Comparison of ENCODE assay signal across 27 cellular contexts in genomic region chr12:119992129-119992705, GRCh38. TPM values are rescaled to one million over a fixed set of nuclear protein-coding genes. Genes with fewer than 3 reads are reported as not detected.
DNase-seq lines count a peak whose midpoint lies in the region; ATAC-seq and TF ChIP-seq lines count a peak whose summit lies in the region.
"Had no signal": no experiment of that assay in that cellular context is flagged by ENCODE, and none has a peak within 500 bp of the region (broad histone marks: within the 10 kb centered on the region; RNA-seq: fewer than 3 reads in every experiment).

No MANE protein-coding gene starts in this region.

- H3K4me1 Mint-ChIP-seq in activated naive CD4-positive, alpha-beta T cell treated with anti-CD3 and anti-CD28 coated beads for 36 hours (ENCODE audit: low read depth), result peaks cover 69% of the 10 kb centered on the region
- peaks cover 15% of the 10 kb centered on the region for H3K4me1 Mint-ChIP-seq in activated T-helper 17 cell treated with anti-CD3 and anti-CD28 coated beads, Interleukin-2, amount 50 U/mL, for 72 hours
- peaks cover 35% of the 10 kb centered on the region for H3K4me1 Mint-ChIP-seq in stimulated activated effector memory CD8-positive, alpha-beta T cell treated with anti-CD3 and anti-CD28 coated beads, Interleukin-12 subunit alpha, Interleukin-12 subunit beta, amount 100 ng/mL, for 72 hours

- TF ChIP-seq CTCF in DOHH2 (IDR thresholded peaks at IDR 0.05; ENCODE audit: low read depth, low read length, poor library complexity, severe bottlenecking) (no peak), lower leg skin (IDR thresholded peaks at IDR 0.05) (no peak)

- no peak overlapping the region for H3K27ac ChIP-seq in DOHH2 (ENCODE audit: low read depth, low read length)
- H3K27ac ChIP-seq: epithelial cell of prostate, PC-9, WERI-Rb-1 had no signal

- CTCF ChIA-PET in activated naive CD4-positive, alpha-beta T cell treated with anti-CD3 and anti-CD28 coated beads for 36 hours (lab: Charles Lee), result no interaction called here

- no peak for DNase-seq in activated naive CD4-positive, alpha-beta T cell treated with anti-CD3 and anti-CD28 coated beads for 36 hours
- DNase-seq in activated naive CD4-positive, alpha-beta T cell treated with Interleukin-2 at 50 U/mL for 16 hours, result no peak
- DNase-seq in stimulated activated effector memory CD8-positive, alpha-beta T cell treated with anti-CD3 and anti-CD28 coated beads, Interleukin-12 subunit alpha, Interleukin-12 subunit beta, amount 100 ng/mL, for 72 hours (ENCODE audit: low spot score in 2 of 2), result no peak
- DNase-seq in lower leg skin (ENCODE audit: low spot score in 2 of 2), result no peak
- DNase-seq: activated CD4-positive, alpha-beta T cell treated with anti-CD3 and anti-CD28 coated beads, Interleukin-2, amount 10 ng/mL, durations not matched to agents 7 days and 5 days; activated naive CD8-positive, alpha-beta T cell treated with anti-CD3 and anti-CD28 coated beads, Interleukin-2, amount 10 ng/mL, durations not matched to agents 7 days and 5 days; C1 segment of cervical spinal cord; cortex of kidney; effector memory CD4-positive, alpha-beta T cell; hypothalamus; left cardiac atrium; NCI-H1417 treated with DMSO at 0.1 percent for 48 hours; NCI-H2029 treated with DMSO at 0.1 percent for 48 hours; NCI-H524 treated with DMSO at 0.1 percent for 48 hours; PC-9; Right ventricle myocardium superior; stimulated activated CD4-positive, alpha-beta T cell treated with anti-CD3 and anti-CD28 coated beads, Interleukin-4, amount 100 ng/mL, for 24 hours; substantia nigra; T-helper 9 cell; WERI-Rb-1 had no signal

- peaks cover 18% of the 10 kb centered on the region for H3K79me2 ChIP-seq in DOHH2 (ENCODE audit: control insufficient read depth, low read length)

- H3F3A ChIP-seq in DOHH2 (ENCODE audit: control insufficient read depth, insufficient read depth), result peaks cover 4% of the 10 kb centered on the region; the same call in 1 of the 2 replicates

- H3K9me2 ChIP-seq in DOHH2 (replicated peaks; ENCODE audit: control insufficient read depth, low read length), result no peaks in the 10 kb centered on the region

- 0 out of 2 replicates have a peak overlapping the region, but pooled peaks have one; percentile 1 for H3K4me2 ChIP-seq in DOHH2 (ENCODE audit: low read length)

- H4K20me1 ChIP-seq in DOHH2 (ENCODE audit: control insufficient read depth, insufficient read depth, low read depth, low read length), result peaks cover 4% of the 10 kb centered on the region; the same call in 1 of the 2 replicates

- H3K36me3 Mint-ChIP-seq in activated naive CD4-positive, alpha-beta T cell treated with anti-CD3 and anti-CD28 coated beads for 36 hours (ENCODE audit: low read depth), result peaks cover 60% of the 10 kb centered on the region
- peaks cover 72% of the 10 kb centered on the region for H3K36me3 Mint-ChIP-seq in activated T-helper 17 cell treated with anti-CD3 and anti-CD28 coated beads, Interleukin-2, amount 50 U/mL, for 72 hours (ENCODE audit: low read depth)
- H3K36me3 Mint-ChIP-seq in stimulated activated effector memory CD8-positive, alpha-beta T cell treated with anti-CD3 and anti-CD28 coated beads, Interleukin-12 subunit alpha, Interleukin-12 subunit beta, amount 100 ng/mL, for 72 hours, result peaks cover 75% of the 10 kb centered on the region
- H3K36me3 Mint-ChIP-seq: natural killer cell treated with Interleukin-12 subunit alpha and Interleukin-12 subunit beta and Interleukin-15 and Interleukin-18, amount 100 ng/mL, for 72 hours; type B pancreatic cell had no signal

- H3K9me3 ChIP-seq in DOHH2 (ENCODE audit: control insufficient read depth, insufficient read depth, low read length), result no peaks in the 10 kb centered on the region

- no peak overlapping the region for H3K4me3 ChIP-seq in DOHH2 (ENCODE audit: low read length)
- H3K4me3 ChIP-seq in lower leg skin (ENCODE audit: low read depth, poor library complexity, severe bottlenecking), result no peak overlapping the region

- H3K27ac Mint-ChIP-seq in activated naive CD4-positive, alpha-beta T cell treated with anti-CD3 and anti-CD28 coated beads for 36 hours, result peak overlapping the region; percentile 85
- peak overlapping the region; percentile 89 for H3K27ac Mint-ChIP-seq in activated T-helper 17 cell treated with anti-CD3 and anti-CD28 coated beads, Interleukin-2, amount 50 U/mL, for 72 hours
- peak overlapping the region; percentile 46 for H3K27ac Mint-ChIP-seq in stimulated activated effector memory CD8-positive, alpha-beta T cell treated with anti-CD3 and anti-CD28 coated beads, Interleukin-12 subunit alpha, Interleukin-12 subunit beta, amount 100 ng/mL, for 72 hours
- H3K27ac Mint-ChIP-seq: activated naive CD8-positive, alpha-beta T cell treated with anti-CD3 and anti-CD28 coated beads, Interleukin-2, amount 10 ng/mL, durations not matched to agents 7 days and 5 days; natural killer cell treated with Interleukin-12 subunit alpha and Interleukin-12 subunit beta and Interleukin-15 and Interleukin-18, amount 100 ng/mL, for 72 hours; type B pancreatic cell had no signal

- no peaks in the 10 kb centered on the region for H3K9me3 Mint-ChIP-seq in activated naive CD4-positive, alpha-beta T cell treated with anti-CD3 and anti-CD28 coated beads for 36 hours
- H3K9me3 Mint-ChIP-seq in activated T-helper 17 cell treated with anti-CD3 and anti-CD28 coated beads, Interleukin-2, amount 50 U/mL, for 72 hours, result no peaks in the 10 kb centered on the region
- no peaks in the 10 kb centered on the region for H3K9me3 Mint-ChIP-seq in stimulated activated effector memory CD8-positive, alpha-beta T cell treated with anti-CD3 and anti-CD28 coated beads, Interleukin-12 subunit alpha, Interleukin-12 subunit beta, amount 100 ng/mL, for 72 hours
- H3K9me3 Mint-ChIP-seq: activated CD4-positive, alpha-beta T cell treated with anti-CD3 and anti-CD28 coated beads, Interleukin-2, amount 10 ng/mL, durations not matched to agents 7 days and 5 days; activated naive CD8-positive, alpha-beta T cell treated with anti-CD3 and anti-CD28 coated beads, Interleukin-2, amount 10 ng/mL, durations not matched to agents 7 days and 5 days; natural killer cell treated with Interleukin-12 subunit alpha and Interleukin-12 subunit beta and Interleukin-15 and Interleukin-18, amount 100 ng/mL, for 72 hours; type B pancreatic cell had no signal

- 64 to 86% methylated on average over 5 of the region's 5 CpGs for WGBS in lower leg skin, 2 donors

- H3K4me3 Mint-ChIP-seq in activated naive CD4-positive, alpha-beta T cell treated with anti-CD3 and anti-CD28 coated beads for 36 hours, result peak overlapping the region; percentile 63
- peak overlapping the region; percentile 88 for H3K4me3 Mint-ChIP-seq in activated T-helper 17 cell treated with anti-CD3 and anti-CD28 coated beads, Interleukin-2, amount 50 U/mL, for 72 hours
- peak overlapping the region; percentile 77 for H3K4me3 Mint-ChIP-seq in stimulated activated effector memory CD8-positive, alpha-beta T cell treated with anti-CD3 and anti-CD28 coated beads, Interleukin-12 subunit alpha, Interleukin-12 subunit beta, amount 100 ng/mL, for 72 hours
- H3K4me3 Mint-ChIP-seq: natural killer cell treated with Interleukin-12 subunit alpha and Interleukin-12 subunit beta and Interleukin-15 and Interleukin-18, amount 100 ng/mL, for 72 hours; type B pancreatic cell had no signal

- intact Hi-C loops in activated naive CD4-positive, alpha-beta T cell treated with anti-CD3 and anti-CD28 coated beads for 36 hours (cut with micrococcal nuclease), result loop anchor here (5.0 kb wide), 1 partner anchor 1040 kb away; no protein-coding TSS in a partner anchor
- intact Hi-C loops in lower leg skin (cut with DNase I; ENCODE audit: low total_unique reads), result no loop called here

- peaks cover 7% of the 10 kb centered on the region for H3K27me3 ChIP-seq in DOHH2 (ENCODE audit: control insufficient read depth, low read length)

- no peaks in the 10 kb centered on the region for H3K27me3 Mint-ChIP-seq in activated naive CD4-positive, alpha-beta T cell treated with anti-CD3 and anti-CD28 coated beads for 36 hours (ENCODE audit: low read depth)
- no peaks in the 10 kb centered on the region for H3K27me3 Mint-ChIP-seq in activated T-helper 17 cell treated with anti-CD3 and anti-CD28 coated beads, Interleukin-2, amount 50 U/mL, for 72 hours
- H3K27me3 Mint-ChIP-seq: activated CD4-positive, alpha-beta T cell treated with anti-CD3 and anti-CD28 coated beads, Interleukin-2, amount 10 ng/mL, durations not matched to agents 7 days and 5 days; activated naive CD8-positive, alpha-beta T cell treated with anti-CD3 and anti-CD28 coated beads, Interleukin-2, amount 10 ng/mL, durations not matched to agents 7 days and 5 days; natural killer cell treated with Interleukin-12 subunit alpha and Interleukin-12 subunit beta and Interleukin-15 and Interleukin-18, amount 100 ng/mL, for 72 hours had no signal

- TF ChIP-seq POLR2A in lower leg skin (IDR thresholded peaks at IDR 0.05), result no peak

- peaks cover 47% of the 10 kb centered on the region for H3K4me1 ChIP-seq in DOHH2 (ENCODE audit: control insufficient read depth, low read length)

- ATAC-seq in activated T-helper 17 cell treated with anti-CD3 and anti-CD28 coated beads, Interleukin-2, amount 50 U/mL, for 72 hours (replicated peaks), result no peak
- no peak for ATAC-seq in stimulated activated effector memory CD8-positive, alpha-beta T cell treated with anti-CD3 and anti-CD28 coated beads, Interleukin-12 subunit alpha, Interleukin-12 subunit beta, amount 100 ng/mL, for 72 hours
- no peak for ATAC-seq in GM18907 (IDR thresholded peaks at IDR 0.05; ENCODE audit: unreplicated experiment)
- ATAC-seq: left cardiac atrium; natural killer cell treated with Interleukin-12 subunit alpha and Interleukin-12 subunit beta and Interleukin-15 and Interleukin-18, amount 100 ng/mL, for 72 hours; SK-N-SH treated with all-trans-retinoic acid at 6 μM for 48 hours had no signal

- peaks cover 4% of the 10 kb centered on the region; the same call in 1 of the 2 replicates for H3K36me3 ChIP-seq in DOHH2 (ENCODE audit: control insufficient read depth, low read length)

RNA-seq across cellular contexts. Expression of gene BICDL1, which starts 3.2 kb away (rescaled TPM):
- total RNA-seq in activated naive CD4-positive, alpha-beta T cell treated with anti-CD3 and anti-CD28 coated beads for 36 hours, result 100 to 1,000 TPM; 128 to 133 TPM
- 10 to 100 TPM; 36.9 to 91.6 TPM for total RNA-seq in activated T-helper 17 cell treated with anti-CD3 and anti-CD28 coated beads, Interleukin-2, amount 50 U/mL, for 72 hours
- total RNA-seq in lower leg skin, result 100 to 1,000 TPM in 3 of 4 donors, 10 to 100 TPM in 1; 98.2 to 190 (median 131) TPM
